8 cellular contexts compared by ENCODE assay signal in the genomic region with DNA sequence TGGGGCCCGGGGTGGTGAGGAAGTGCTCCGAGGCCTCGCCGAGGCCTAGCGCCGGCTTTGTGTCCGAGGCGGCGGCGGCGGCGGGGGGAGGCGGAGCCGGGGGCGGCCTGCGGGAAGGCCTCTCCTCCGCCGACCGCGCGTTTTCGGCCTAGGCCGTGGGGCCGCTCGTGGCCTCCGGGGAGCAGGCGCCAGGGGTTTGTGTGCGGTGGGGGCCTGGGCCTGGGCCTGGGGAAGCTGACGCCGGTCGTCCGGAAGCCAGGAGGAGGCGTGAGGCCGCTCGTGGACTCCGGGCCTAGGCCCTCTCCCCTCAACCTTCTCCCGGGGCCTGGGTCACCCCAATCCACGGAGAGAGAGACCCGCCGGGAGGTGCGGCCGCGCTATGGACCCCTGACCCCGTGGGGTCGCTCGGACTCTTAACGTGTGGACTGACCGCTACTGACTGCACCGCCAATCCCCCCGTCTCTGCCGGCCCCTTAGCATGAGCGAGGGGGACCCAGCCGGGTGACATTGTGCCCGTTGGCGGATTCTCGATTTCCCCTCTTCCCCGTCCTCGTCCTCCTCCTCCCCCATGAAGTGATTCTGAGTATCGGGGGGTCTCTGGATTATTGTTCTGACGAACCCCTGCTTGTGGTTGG. TPM values are rescaled to one million over a fixed set of nuclear protein-coding genes. Genes with fewer than 3 reads are reported as not detected.
A peak's percentile ranks its signal among the peaks of the same experiment; 100 is the strongest.
DNase-seq lines count a peak whose midpoint lies in the region; ATAC-seq lines count a peak whose summit lies in the region.

No MANE protein-coding gene starts in this region.

- DNase-seq in AG20443 (ENCODE audit: low spot score), result peak; percentile 63
- DNase-seq in activated CD4-positive, alpha-beta T cell treated with anti-CD3 and anti-CD28 coated beads for 36 hours, result peak; percentile 73
- peak in 1 of 3 experiments; percentile 39 for DNase-seq in effector memory CD8-positive, alpha-beta T cell
- peak; percentile 40 for DNase-seq in mucosa of gallbladder (ENCODE audit: low spot score)
- peak; percentile 49 for DNase-seq in stimulated activated naive CD4-positive, alpha-beta T cell treated with Interleukin-2 at 50 U/mL for 16 hours (lab: John Stamatoyannopoulos, UW)
- DNase-seq in SHP77 treated with DMSO at 0.1 percent for 48 hours (lab: John Stamatoyannopoulos, UW), result no peak

- POLR2A ChIA-PET in activated CD4-positive, alpha-beta T cell treated with anti-CD3 and anti-CD28 coated beads for 36 hours (lab: Charles Lee), result no interaction called here

- ATAC-seq in GM19397 (IDR thresholded peaks at IDR 0.05; ENCODE audit: unreplicated experiment) (peak; percentile 42), HG03565 (IDR thresholded peaks at IDR 0.05; ENCODE audit: unreplicated experiment) (peak; percentile 19)
- peak; percentile 15 for ATAC-seq in activated CD4-positive, alpha-beta T cell treated with anti-CD3 and anti-CD28 coated beads for 36 hours
- peak; percentile 32 for ATAC-seq in effector memory CD8-positive, alpha-beta T cell (replicated peaks)

- H3K4me1 Mint-ChIP-seq in activated CD4-positive, alpha-beta T cell treated with anti-CD3 and anti-CD28 coated beads for 36 hours, result peaks cover 26% of the 10 kb centered on the region
- H3K4me1 Mint-ChIP-seq in effector memory CD8-positive, alpha-beta T cell (ENCODE audit: low read depth in 2 of 2), result peaks cover 26 to 46% of the 10 kb centered on the region in 2 donors

- H3K9me3 Mint-ChIP-seq in activated CD4-positive, alpha-beta T cell treated with anti-CD3 and anti-CD28 coated beads for 36 hours (ENCODE audit: low read depth), result no peaks in the 10 kb centered on the region
- no peaks in the 10 kb centered on the region for H3K9me3 Mint-ChIP-seq in effector memory CD8-positive, alpha-beta T cell

- H3K27ac Mint-ChIP-seq in activated CD4-positive, alpha-beta T cell treated with anti-CD3 and anti-CD28 coated beads for 36 hours, result peak overlapping the region; percentile 94
- H3K27ac Mint-ChIP-seq in effector memory CD8-positive, alpha-beta T cell, result peak overlapping the region; percentile 99 to 100

- H3K4me3 Mint-ChIP-seq in activated CD4-positive, alpha-beta T cell treated with anti-CD3 and anti-CD28 coated beads for 36 hours, result peak overlapping the region; percentile 90
- H3K4me3 Mint-ChIP-seq in effector memory CD8-positive, alpha-beta T cell, result peak overlapping the region; percentile 98 to 100

- H3K27me3 Mint-ChIP-seq in activated CD4-positive, alpha-beta T cell treated with anti-CD3 and anti-CD28 coated beads for 36 hours, result no peaks in the 10 kb centered on the region
- no peaks in the 10 kb centered on the region for H3K27me3 Mint-ChIP-seq in effector memory CD8-positive, alpha-beta T cell

- peaks cover 43% of the 10 kb centered on the region for H3K36me3 Mint-ChIP-seq in activated CD4-positive, alpha-beta T cell treated with anti-CD3 and anti-CD28 coated beads for 36 hours (ENCODE audit: low read depth)
- peaks cover 43% of the 10 kb centered on the region for H3K36me3 Mint-ChIP-seq in effector memory CD8-positive, alpha-beta T cell (ENCODE audit: insufficient read depth)

- intact Hi-C loops in activated CD4-positive, alpha-beta T cell treated with anti-CD3 and anti-CD28 coated beads for 36 hours (cut with DNase I, micrococcal nuclease), result loop anchor here (1.0 to 10.0 kb wide), 13 partner anchors 129 to 983 kb away; a partner anchor contains a TSS

- CTCF ChIA-PET in activated CD4-positive, alpha-beta T cell treated with anti-CD3 and anti-CD28 coated beads for 36 hours (lab: Charles Lee), result interaction anchor here (0.9 to 1.4 kb wide), 2 partner anchors 129 to 135 kb away, joined by 3 to 6 read pairs; no protein-coding TSS in a partner anchor

RNA-seq across cellular contexts. Expression of a gene that starts 0.6 kb away (rescaled TPM):
- total RNA-seq in activated CD4-positive, alpha-beta T cell treated with anti-CD3 and anti-CD28 coated beads for 36 hours, result 10 to 100 TPM; 70.7 to 71.1 TPM
- 39.1 TPM for total RNA-seq in mucosa of gallbladder
